In the genomic region with DNA sequence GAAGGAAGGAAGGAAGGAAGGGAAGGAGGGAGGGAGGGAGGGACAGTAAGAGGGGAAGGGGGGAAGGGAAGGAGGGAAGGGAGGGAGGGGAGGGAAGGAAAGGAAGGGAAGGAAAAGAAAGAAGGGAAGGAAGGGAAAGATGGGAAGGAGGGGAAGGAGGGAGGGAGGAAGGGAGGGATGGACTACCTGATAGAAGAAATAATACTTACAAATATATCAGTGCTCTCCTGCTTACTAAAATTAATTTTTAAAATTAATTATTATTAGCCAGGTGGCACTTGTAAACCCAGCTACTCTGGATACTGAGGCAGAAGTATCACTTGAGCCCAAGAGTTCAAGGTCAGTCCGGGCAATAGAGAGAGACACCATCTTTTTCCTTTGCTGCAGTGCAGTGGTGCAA, we compare ENCODE assay signal across 11 cellular contexts.
"Had no signal": no experiment of that assay in that cellular context is flagged by ENCODE, and none has a peak within 500 bp of the region (broad histone marks: within the 10 kb centered on the region; RNA-seq: fewer than 3 reads in every experiment).

No MANE protein-coding gene starts in this region.

- H3K9ac ChIP-seq: GM23248 had no signal

- H3K4me3 Mint-ChIP-seq: GM23338, H9, HFFc6 had no signal

- H3K27ac Mint-ChIP-seq: GM23338, H9, HFFc6 had no signal

- FAIRE-seq: H1, H54 had no signal

- H3K4me1 ChIP-seq: HAP-1 had no signal

- DNase-seq: GM23248, GOT3, H7, H9, HCEC 1CT, HFFc6 had no signal

- H3K4me2 ChIP-seq: GM23338 had no signal

- H3K4me3 ChIP-seq: GM23248, GM23338, HAP-1 had no signal

- H3K9me3 ChIP-seq: HAP-1 had no signal

- ATAC-seq: GM23338, HCT116 had no signal

- H2AFZ ChIP-seq: GM23248, GM23338 had no signal

- H3K9me3 Mint-ChIP-seq: GM23338, H9, HFFc6 had no signal

- H3K4me1 Mint-ChIP-seq: GM23338, H9 had no signal

- H3K27ac ChIP-seq: GM23248 had no signal
